8 cellular contexts compared by ENCODE assay signal in genomic region chr13:40054422-40054821, GRCh38.
DNase-seq lines count a peak whose midpoint lies in the region; ATAC-seq and FAIRE-seq lines count a peak whose summit lies in the region.
"Not testable (repeated sequence)": the region's sequence is repeated elsewhere in the genome, so short reads cannot be mapped to it uniquely, and the experiment has no call there.

No MANE protein-coding gene starts in this region.

- not testable (repeated sequence) for H3K27ac Mint-ChIP-seq in stimulated activated naive B cell treated with anti-CD40 and anti-IgM and Interleukin-4, amounts not matched to agents 10 μg/mL and 1 μg/mL and 100 μg/mL, for 72 hours

- not testable (repeated sequence) for H3K36me3 Mint-ChIP-seq in stimulated activated naive B cell treated with anti-CD40 and anti-IgM and Interleukin-4, amounts not matched to agents 10 μg/mL and 1 μg/mL and 100 μg/mL, for 72 hours

- ATAC-seq in GM18511 (IDR thresholded peaks at IDR 0.05; ENCODE audit: unreplicated experiment) (peak; percentile 72), GM21360 (IDR thresholded peaks at IDR 0.05; ENCODE audit: unreplicated experiment) (peak; percentile 57), HG02571 (IDR thresholded peaks at IDR 0.05; ENCODE audit: unreplicated experiment) (peak; percentile 50), HG03066 (IDR thresholded peaks at IDR 0.05; ENCODE audit: low read depth, unreplicated experiment) (peak; percentile 55), HG03354 (IDR thresholded peaks at IDR 0.05; ENCODE audit: poor library complexity, severe bottlenecking, unreplicated experiment) (peak; percentile 78), HG03521 (IDR thresholded peaks at IDR 0.05; ENCODE audit: unreplicated experiment) (peak; percentile 55)
- peak; percentile 31 to 43 for ATAC-seq in stimulated activated naive B cell treated with anti-CD40 and anti-IgM and Interleukin-4, amounts not matched to agents 10 μg/mL and 1 μg/mL and 100 μg/mL, for 72 hours (replicated peaks)

- H3K4me3 Mint-ChIP-seq in stimulated activated naive B cell treated with anti-CD40 and anti-IgM and Interleukin-4, amounts not matched to agents 10 μg/mL and 1 μg/mL and 100 μg/mL, for 72 hours = not testable (repeated sequence)

- H3K4me1 Mint-ChIP-seq in stimulated activated naive B cell treated with anti-CD40 and anti-IgM and Interleukin-4, amounts not matched to agents 10 μg/mL and 1 μg/mL and 100 μg/mL, for 72 hours = not testable (repeated sequence)

- DNase-seq in GM19239 (ENCODE audit: insufficient read length, low spot score); stimulated activated naive B cell treated with anti-CD40 and anti-IgM and Interleukin-4, amounts not matched to agents 10 μg/mL and 1 μg/mL and 100 μg/mL, for 72 hours: not testable (repeated sequence)

- H3K27me3 Mint-ChIP-seq in stimulated activated naive B cell treated with anti-CD40 and anti-IgM and Interleukin-4, amounts not matched to agents 10 μg/mL and 1 μg/mL and 100 μg/mL, for 72 hours = not testable (repeated sequence)

- FAIRE-seq in GM19239 (lab: Jason Lieb, UNC) = peak; percentile 78

- H3K9me3 Mint-ChIP-seq in stimulated activated naive B cell treated with anti-CD40 and anti-IgM and Interleukin-4, amounts not matched to agents 10 μg/mL and 1 μg/mL and 100 μg/mL, for 72 hours = not testable (repeated sequence)
